ENCODE assay signal across 8 cellular contexts in the genomic region with DNA sequence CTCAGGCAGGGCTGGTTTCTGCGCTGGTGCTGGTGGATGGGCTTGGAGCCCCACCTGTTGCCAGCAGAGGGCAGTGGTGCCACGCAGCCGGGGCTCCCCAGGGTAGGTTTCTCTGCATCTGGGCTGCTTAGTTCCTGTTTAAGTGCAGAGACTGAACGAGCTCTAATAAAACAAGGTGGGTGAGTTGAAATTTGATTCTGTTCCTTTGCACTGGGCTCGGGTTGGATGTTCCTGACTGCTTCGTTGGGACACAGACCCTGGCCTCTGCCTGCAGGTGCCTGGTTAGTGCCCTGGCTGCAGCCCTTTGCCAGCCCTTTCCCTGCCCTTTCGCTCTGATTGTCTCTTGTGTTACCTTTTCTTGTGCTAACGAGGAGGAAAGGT. TPM values are rescaled to one million over a fixed set of nuclear protein-coding genes. Genes with fewer than 3 reads are reported as not detected.
A peak's percentile ranks its signal among the peaks of the same experiment; 100 is the strongest.
DNase-seq lines count a peak whose midpoint lies in the region; ATAC-seq, FAIRE-seq and TF ChIP-seq lines count a peak whose summit lies in the region.

No MANE protein-coding gene starts in this region.

- H3K27ac ChIP-seq in CD4-positive, alpha-beta T cell (ENCODE audit: low read depth, low read length): no peak overlapping the region
- no peak overlapping the region for H3K27ac ChIP-seq in breast epithelium

- no peaks in the 10 kb centered on the region for H3K27me3 ChIP-seq in CD4-positive, alpha-beta T cell (ENCODE audit: control insufficient read depth, insufficient read depth, low read length)
- no peaks in the 10 kb centered on the region for H3K27me3 ChIP-seq in breast epithelium

- H3K36me3 Mint-ChIP-seq in CD4-positive, alpha-beta T cell (ENCODE audit: low read depth): peaks cover 11% of the 10 kb centered on the region
- peaks cover 34% of the 10 kb centered on the region for H3K36me3 Mint-ChIP-seq in WTC11

- intact Hi-C loops in CD4-positive, alpha-beta T cell (cut with DNase I, micrococcal nuclease): loop anchor here (1.0 to 10.0 kb wide), 8 partner anchors 75 to 350 kb away; no protein-coding TSS in a partner anchor
- intact Hi-C loops in breast epithelium (cut with DNase I; ENCODE audit: low total_unique reads): no loop called here

- H3K4me3 Mint-ChIP-seq in CD4-positive, alpha-beta T cell: no peak overlapping the region
- no peak overlapping the region for H3K4me3 Mint-ChIP-seq in WTC11

- H3K4me1 ChIP-seq in breast epithelium: no peaks in the 10 kb centered on the region

- ATAC-seq in CD4-positive, alpha-beta T cell (ENCODE audit: poor library complexity): peak; percentile 100
- peak; percentile 98 for ATAC-seq in WTC11
- no peak for ATAC-seq in GM18870 (IDR thresholded peaks at IDR 0.05; ENCODE audit: unreplicated experiment)

- CTCF ChIA-PET in CD4-positive, alpha-beta T cell (lab: Charles Lee): interaction anchor here (0.6 to 1.7 kb wide), 11 partner anchors 76 to 418 kb away, joined by 3 to 8 read pairs (median 4); no protein-coding TSS in a partner anchor
- CTCF ChIA-PET in WTC11 (lab: Charles Lee): interaction anchor here (0.6 to 1.9 kb wide), 42 partner anchors 10 to 255 kb away, joined by 3 to 17 read pairs (median 4); a partner anchor contains a TSS

- H3K36me3 ChIP-seq in breast epithelium: no peaks in the 10 kb centered on the region

- no peaks in the 10 kb centered on the region for H3K9me3 Mint-ChIP-seq in CD4-positive, alpha-beta T cell
- H3K9me3 Mint-ChIP-seq in WTC11: no peaks in the 10 kb centered on the region

- TF ChIP-seq CTCF in CD4-positive, alpha-beta T cell (IDR thresholded peaks at IDR 0.05): peak; percentile 97
- TF ChIP-seq CTCF in WTC11 (IDR thresholded peaks at IDR 0.05) (peak; percentile 77), breast epithelium (IDR thresholded peaks at IDR 0.05) (peak; percentile 65 to 95 (median 95))

- H3K27ac Mint-ChIP-seq in CD4-positive, alpha-beta T cell: peak overlapping the region; percentile 69
- H3K27ac Mint-ChIP-seq in WTC11: 0 out of 2 replicates have a peak overlapping the region, but pooled peaks have one; percentile 8

- DNase-seq in CD4-positive, alpha-beta T cell: peak; percentile 77 to 90 (median 86)
- DNase-seq in H54 (ENCODE audit: insufficient read length, low spot score) (peak; percentile 93), NCI-H2196 treated with DMSO at 0.1 percent for 48 hours (lab: John Stamatoyannopoulos, UW; ENCODE audit: unreplicated experiment) (peak; percentile 90), WTC11 (ENCODE audit: low spot score) (peak; percentile 87), breast epithelium (ENCODE audit: low spot score in 2 of 2) (peak; percentile 59 to 86), iris pigment epithelial cell (ENCODE audit: low read depth) (peak; percentile 69)
- peak; percentile 82 for DNase-seq in stimulated activated CD4-positive, alpha-beta T cell treated with anti-CD3 and anti-CD28 coated beads, Interleukin-15, amount 100 ng/mL, for 24 hours

- no peaks in the 10 kb centered on the region for H3K9me3 ChIP-seq in CD4-positive, alpha-beta T cell (ENCODE audit: control insufficient read depth, low read length)
- H3K9me3 ChIP-seq in breast epithelium: no peaks in the 10 kb centered on the region

- peaks cover 12% of the 10 kb centered on the region for H3K4me1 Mint-ChIP-seq in CD4-positive, alpha-beta T cell (ENCODE audit: low read depth)
- peaks cover 5% of the 10 kb centered on the region for H3K4me1 Mint-ChIP-seq in WTC11

- FAIRE-seq in H54 (lab: Jason Lieb, UNC): no peak

- no peak for TF ChIP-seq POLR2A in H54 (IDR thresholded peaks at IDR 0.05; ENCODE audit: low read depth, low read length)
- TF ChIP-seq POLR2A in breast epithelium (IDR thresholded peaks at IDR 0.05): no peak

- POLR2A ChIA-PET in CD4-positive, alpha-beta T cell (lab: Charles Lee): interaction anchor here (1.0 kb wide), 1 partner anchor 84 kb away, joined by 3 read pairs; no protein-coding TSS in a partner anchor
- POLR2A ChIA-PET in WTC11 (lab: Charles Lee): no interaction called here

- no peak overlapping the region for H3K4me3 ChIP-seq in breast epithelium

- H3K27me3 Mint-ChIP-seq in CD4-positive, alpha-beta T cell: no peaks in the 10 kb centered on the region
- no peaks in the 10 kb centered on the region for H3K27me3 Mint-ChIP-seq in WTC11 (ENCODE audit: low read depth)

TF ChIP-seq in WTC11, 78 proteins besides CTCF, POLR2A, EP300 and RAD21:
- TF ChIP-seq TP53 (CRISPR knock-in tag; IDR thresholded peaks at IDR 0.05) (no peak), ZBTB21 (CRISPR knock-in tag; IDR thresholded peaks at IDR 0.05; ENCODE audit: borderline replicate concordance) (no peak), SMAD3 (CRISPR knock-in tag; IDR thresholded peaks at IDR 0.05; ENCODE audit: borderline replicate concordance) (no peak), IRF2 (CRISPR knock-in tag; IDR thresholded peaks at IDR 0.05; ENCODE audit: borderline replicate concordance, low read depth) (no peak), ZNF219 (CRISPR knock-in tag; IDR thresholded peaks at IDR 0.05; ENCODE audit: borderline replicate concordance) (no peak), PRRX2 (CRISPR knock-in tag; IDR thresholded peaks at IDR 0.05) (no peak), SP1 (CRISPR knock-in tag; conservative IDR thresholded peaks at IDR 0.05) (no peak)
- TF ChIP-seq, protein P1, sequence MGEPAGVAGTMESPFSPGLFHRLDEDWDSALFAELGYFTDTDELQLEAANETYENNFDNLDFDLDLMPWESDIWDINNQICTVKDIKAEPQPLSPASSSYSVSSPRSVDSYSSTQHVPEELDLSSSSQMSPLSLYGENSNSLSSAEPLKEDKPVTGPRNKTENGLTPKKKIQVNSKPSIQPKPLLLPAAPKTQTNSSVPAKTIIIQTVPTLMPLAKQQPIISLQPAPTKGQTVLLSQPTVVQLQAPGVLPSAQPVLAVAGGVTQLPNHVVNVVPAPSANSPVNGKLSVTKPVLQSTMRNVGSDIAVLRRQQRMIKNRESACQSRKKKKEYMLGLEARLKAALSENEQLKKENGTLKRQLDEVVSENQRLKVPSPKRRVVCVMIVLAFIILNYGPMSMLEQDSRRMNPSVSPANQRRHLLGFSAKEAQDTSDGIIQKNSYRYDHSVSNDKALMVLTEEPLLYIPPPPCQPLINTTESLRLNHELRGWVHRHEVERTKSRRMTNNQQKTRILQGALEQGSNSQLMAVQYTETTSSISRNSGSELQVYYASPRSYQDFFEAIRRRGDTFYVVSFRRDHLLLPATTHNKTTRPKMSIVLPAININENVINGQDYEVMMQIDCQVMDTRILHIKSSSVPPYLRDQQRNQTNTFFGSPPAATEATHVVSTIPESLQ (CRISPR knock-in tag; IDR thresholded peaks at IDR 0.05): no peak
- TF ChIP-seq, protein P2, sequence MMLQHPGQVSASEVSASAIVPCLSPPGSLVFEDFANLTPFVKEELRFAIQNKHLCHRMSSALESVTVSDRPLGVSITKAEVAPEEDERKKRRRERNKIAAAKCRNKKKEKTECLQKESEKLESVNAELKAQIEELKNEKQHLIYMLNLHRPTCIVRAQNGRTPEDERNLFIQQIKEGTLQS (CRISPR knock-in tag; conservative IDR thresholded peaks at IDR 0.05): no peak
- TF ChIP-seq, protein P3, sequence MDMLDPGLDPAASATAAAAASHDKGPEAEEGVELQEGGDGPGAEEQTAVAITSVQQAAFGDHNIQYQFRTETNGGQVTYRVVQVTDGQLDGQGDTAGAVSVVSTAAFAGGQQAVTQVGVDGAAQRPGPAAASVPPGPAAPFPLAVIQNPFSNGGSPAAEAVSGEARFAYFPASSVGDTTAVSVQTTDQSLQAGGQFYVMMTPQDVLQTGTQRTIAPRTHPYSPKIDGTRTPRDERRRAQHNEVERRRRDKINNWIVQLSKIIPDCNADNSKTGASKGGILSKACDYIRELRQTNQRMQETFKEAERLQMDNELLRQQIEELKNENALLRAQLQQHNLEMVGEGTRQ (CRISPR knock-in tag; IDR thresholded peaks at IDR 0.05): no peak

RNA-seq across cellular contexts. Expression of a gene that starts 30.0 kb away (rescaled TPM):
- total RNA-seq in CD4-positive, alpha-beta T cell: 10 to 100 TPM; 74.6 to 80.3 TPM
- total RNA-seq in WTC11 (2021) (170 to 176 TPM (median 173 TPM) in 3 replicates), breast epithelium (10 to 100 TPM; 45.4 to 65.9 (median 53.3) TPM)

RNA-seq across cellular contexts. Expression of a gene that starts 46.5 kb away (rescaled TPM):
- 1 to 10 TPM; 4.2 to 4.9 TPM for total RNA-seq in CD4-positive, alpha-beta T cell
- 19.3 to 23.6 TPM (median 21.2 TPM) in 3 replicates for total RNA-seq in WTC11 (2021)
- total RNA-seq in breast epithelium: 1 to 10 TPM; 4.5 to 9.4 (median 7.2) TPM

RNA-seq across cellular contexts. Expression of a gene that starts 57.9 kb away (rescaled TPM):
- total RNA-seq in CD4-positive, alpha-beta T cell: not detected
- total RNA-seq in WTC11 (2021) (0.04 to 0.07 TPM in 2 of 3 replicates, not detected in the other), breast epithelium (1 to 10 TPM in 2 of 3 donors, not detected in 1; 5.6 to 7.8 TPM)
